ENCODE assay signal across 17 cellular contexts in the genomic region with DNA sequence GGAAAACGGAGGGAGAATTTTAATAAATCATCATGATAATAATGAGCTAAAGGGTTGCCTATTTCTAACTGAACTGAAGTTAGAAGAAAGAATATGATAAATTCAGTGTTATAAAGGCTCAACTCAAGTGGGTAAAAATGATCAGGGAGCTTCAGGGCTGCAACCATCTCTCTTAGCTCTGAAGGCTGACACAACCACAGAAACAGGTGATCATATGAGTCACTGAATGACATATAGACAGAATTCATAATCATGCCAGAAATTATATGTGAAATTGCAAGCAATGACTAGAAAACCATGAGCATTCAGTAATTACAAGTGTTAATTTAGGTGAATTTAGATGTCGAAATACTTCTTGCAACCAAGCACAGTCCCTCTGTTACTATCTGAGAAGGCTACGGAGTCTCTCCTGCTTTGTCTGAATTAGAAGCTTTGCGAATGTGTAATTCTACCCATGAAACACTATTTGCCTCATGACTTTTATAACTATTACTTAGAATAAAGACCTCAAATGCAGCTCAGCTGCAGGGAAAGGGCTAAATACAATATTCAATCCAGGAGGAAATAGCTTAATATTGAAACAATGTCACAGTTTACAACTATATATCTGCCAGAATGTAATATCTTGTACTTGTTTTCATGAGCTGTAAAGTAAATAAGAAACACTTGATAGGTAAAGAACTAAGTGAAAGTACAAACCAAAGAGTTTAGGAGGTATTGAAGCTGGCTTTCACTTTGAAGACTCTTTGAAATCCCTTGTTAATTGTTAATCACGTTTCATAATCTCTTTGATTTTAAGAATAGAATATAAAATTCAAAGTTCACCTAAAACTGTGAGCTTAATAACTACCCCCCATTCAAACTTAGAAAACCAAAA.
DNase-seq lines count a peak whose midpoint lies in the region; ATAC-seq and TF ChIP-seq lines count a peak whose summit lies in the region.
"Had no signal": no experiment of that assay in that cellular context is flagged by ENCODE, and none has a peak within 500 bp of the region (broad histone marks: within the 10 kb centered on the region; RNA-seq: fewer than 3 reads in every experiment).

No MANE protein-coding gene starts in this region.

- POLR2A ChIA-PET in HCT116 (lab: Charles Lee), result no interaction called here
- POLR2A ChIA-PET in PC-3 (lab: Charles Lee; ENCODE audit: unreplicated experiment), result no interaction called here

- H3K9me3 ChIP-seq in HCT116 (ENCODE audit: control insufficient read depth in 1 of 2, insufficient read depth in 1 of 2, low read depth in 1 of 2, low read length in 2 of 2) (no peaks in the 10 kb centered on the region), PC-3 (ENCODE audit: low read length) (no peaks in the 10 kb centered on the region), uterus (no peaks in the 10 kb centered on the region)
- H3K9me3 ChIP-seq: SJSA1 had no signal

- RAD21 ChIA-PET in HCT116 (lab: Charles Lee; ENCODE audit: low non-redundant PET in 1 of 2, low total read pairs in 2 of 2, uncharacterized antibody in 2 of 2, unreplicated experiment in 2 of 2), result no interaction called here

- TF ChIP-seq RAD21 in HCT116 (IDR thresholded peaks at IDR 0.05; ENCODE audit: low read depth), result no peak

- H4K20me1 ChIP-seq in HCT116 (ENCODE audit: insufficient read depth), result no peaks in the 10 kb centered on the region
- no peaks in the 10 kb centered on the region for H4K20me1 ChIP-seq in PC-3 (ENCODE audit: low read length)

- H3K36me3 Mint-ChIP-seq in activated naive CD4-positive, alpha-beta T cell treated with anti-CD3 and anti-CD28 coated beads, Interleukin-2, amount 10 ng/mL, durations not matched to agents 7 days and 5 days, result no peaks in the 10 kb centered on the region

- no peaks in the 10 kb centered on the region for H3K4me1 Mint-ChIP-seq in activated naive CD4-positive, alpha-beta T cell treated with anti-CD3 and anti-CD28 coated beads, Interleukin-2, amount 10 ng/mL, durations not matched to agents 7 days and 5 days

- H3K4me2 ChIP-seq in HCT116 (ENCODE audit: low read length) (no peak overlapping the region), PC-3 (ENCODE audit: low read length) (peak overlapping the region; percentile 36; the same call in 1 of the 2 replicates)

- peaks cover 5% of the 10 kb centered on the region for H3K9me3 Mint-ChIP-seq in activated naive CD4-positive, alpha-beta T cell treated with anti-CD3 and anti-CD28 coated beads, Interleukin-2, amount 10 ng/mL, durations not matched to agents 7 days and 5 days

- intact Hi-C loops in HCT116 (cut with micrococcal nuclease) (no loop called here), PC-3 (cut with micrococcal nuclease) (no loop called here), uterus (cut with DNase I; ENCODE audit: low total_unique reads) (no loop called here)

- H3K4me1 ChIP-seq in HCT116 (ENCODE audit: control insufficient read depth in 1 of 2, insufficient read depth in 2 of 2, low read length in 2 of 2) (no peaks in the 10 kb centered on the region), PC-3 (ENCODE audit: insufficient read depth, low read length) (peaks cover 9% of the 10 kb centered on the region), uterus (no peaks in the 10 kb centered on the region)
- H3K4me1 ChIP-seq: SJSA1 had no signal

- H3K27ac ChIP-seq in HCT116 (ENCODE audit: low read depth, low read length), result no peak overlapping the region
- no peak overlapping the region for H3K27ac ChIP-seq in PC-3 (ENCODE audit: low read length)
- H3K27ac ChIP-seq in uterus, result no peak overlapping the region
- H3K27ac ChIP-seq: C4-2B, SJSA1 had no signal

- CTCF ChIA-PET in HCT116 (lab: Charles Lee) (no interaction called here), PC-3 (lab: Charles Lee) (no interaction called here)
- CTCF ChIA-PET in activated naive CD4-positive, alpha-beta T cell treated with anti-CD3 and anti-CD28 coated beads, Interleukin-2, amount 10 ng/mL, durations not matched to agents 7 days and 5 days (lab: Charles Lee), result no interaction called here

- ATAC-seq in HCT116 (no peak), PC-3 (peak; percentile 76), GM21619 (IDR thresholded peaks at IDR 0.05; ENCODE audit: unreplicated experiment) (no peak)

- no peak overlapping the region for H3K4me3 ChIP-seq in HCT116 (replicated peaks in 1 of 2; ENCODE audit: low read depth in 1 of 2, low read length in 2 of 2)
- no peak overlapping the region for H3K4me3 ChIP-seq in PC-3 (ENCODE audit: low read length)
- H3K4me3 ChIP-seq in epithelial cell of proximal tubule (ENCODE audit: low read depth, low read length), result no peak overlapping the region
- H3K4me3 ChIP-seq in uterus, result no peak overlapping the region
- H3K4me3 ChIP-seq: SJSA1 had no signal

- TF ChIP-seq CTCF in HCT116 (IDR thresholded peaks at IDR 0.05 in 2 of 3, conservative IDR thresholded peaks at IDR 0.05 in 1 of 3; ENCODE audit: borderline replicate concordance in 1 of 3, insufficient read depth in 1 of 3, low read depth in 2 of 3, low read length in 2 of 3) (no peak), PC-3 (conservative IDR thresholded peaks at IDR 0.05; ENCODE audit: low read depth, low read length) (no peak), epithelial cell of proximal tubule (conservative IDR thresholded peaks at IDR 0.05; ENCODE audit: low read depth, low read length) (no peak), uterus (IDR thresholded peaks at IDR 0.05) (no peak)

- H3K27me3 ChIP-seq in HCT116 (ENCODE audit: insufficient read depth, low read length), result no peaks in the 10 kb centered on the region
- no peaks in the 10 kb centered on the region for H3K27me3 ChIP-seq in PC-3 (ENCODE audit: low read length)
- no peaks in the 10 kb centered on the region for H3K27me3 ChIP-seq in uterus
- H3K27me3 ChIP-seq: SJSA1 had no signal

- no peaks in the 10 kb centered on the region for H3F3A ChIP-seq in PC-3 (ENCODE audit: low read length, unreplicated experiment)

- no peak overlapping the region for H3K4me3 Mint-ChIP-seq in activated naive CD4-positive, alpha-beta T cell treated with anti-CD3 and anti-CD28 coated beads, Interleukin-2, amount 10 ng/mL, durations not matched to agents 7 days and 5 days

- no peaks in the 10 kb centered on the region for H3K79me2 ChIP-seq in HCT116 (ENCODE audit: insufficient read depth, low read length)
- H3K79me2 ChIP-seq in PC-3 (ENCODE audit: low read length), result no peaks in the 10 kb centered on the region

- no peaks in the 10 kb centered on the region for H3K27me3 Mint-ChIP-seq in activated naive CD4-positive, alpha-beta T cell treated with anti-CD3 and anti-CD28 coated beads, Interleukin-2, amount 10 ng/mL, durations not matched to agents 7 days and 5 days

- no TSS peak for BruUV-seq in HCT116 (replicated peaks; lab: Mats Ljungman, UMichigan)
- no TSS peak for BruUV-seq in PC-3 (replicated peaks; lab: Mats Ljungman, UMichigan)

- H2AFZ ChIP-seq in HCT116 (ENCODE audit: low read depth, low read length, poor library complexity, severe bottlenecking) (peak overlapping the region; percentile 9), PC-3 (ENCODE audit: low read length) (no peak overlapping the region; the same call in 1 of the 2 replicates)

- no peak for TF ChIP-seq POLR2A in HCT116 (IDR thresholded peaks at IDR 0.05; ENCODE audit: borderline replicate concordance, extremely low read depth, insufficient read depth, insufficient read length)
- no peak for TF ChIP-seq POLR2A in uterus (IDR thresholded peaks at IDR 0.05)

- DNase-seq in HCT116 (ENCODE audit: low read depth, low spot score) (no peak), PC-3 (peak; percentile 45), epithelial cell of proximal tubule (ENCODE audit: low read depth) (peak; percentile 1), renal cortical epithelial cell (ENCODE audit: low read depth) (peak; percentile 1), uterus (no peak)
- no peak for DNase-seq in activated naive CD4-positive, alpha-beta T cell treated with anti-CD3 and anti-CD28 coated beads, Interleukin-2, amount 10 ng/mL, durations not matched to agents 7 days and 5 days
- DNase-seq: ACHN, DMS79 treated with DMSO at 0.1 percent for 48 hours, NCI-H1417 treated with DMSO at 0.1 percent for 48 hours, NCI-H187 treated with DMSO at 0.1 percent for 48 hours, NCI-H2227 treated with DMSO at 0.1 percent for 48 hours, NCI-H510A treated with DMSO at 0.1 percent for 48 hours, NCI-H82, SW 1271 had no signal

- no peak overlapping the region for H3K9ac ChIP-seq in HCT116 (ENCODE audit: low read length)
- no peak overlapping the region for H3K9ac ChIP-seq in PC-3 (ENCODE audit: low read length)

- H3K27ac Mint-ChIP-seq in activated naive CD4-positive, alpha-beta T cell treated with anti-CD3 and anti-CD28 coated beads, Interleukin-2, amount 10 ng/mL, durations not matched to agents 7 days and 5 days, result no peak overlapping the region

- H3K36me3 ChIP-seq in HCT116 (ENCODE audit: control insufficient read depth in 1 of 2, insufficient read depth in 2 of 2, low read length in 2 of 2), result no peaks in the 10 kb centered on the region
- no peaks in the 10 kb centered on the region for H3K36me3 ChIP-seq in PC-3 (ENCODE audit: low read depth, low read length)
- no peaks in the 10 kb centered on the region for H3K36me3 ChIP-seq in uterus
- H3K36me3 ChIP-seq: SJSA1 had no signal

- H3K9me2 ChIP-seq in HCT116 (ENCODE audit: insufficient read depth) (no peaks in the 10 kb centered on the region), PC-3 (replicated peaks; ENCODE audit: low read length) (no peaks in the 10 kb centered on the region)

TF ChIP-seq in HCT116, 20 proteins besides CTCF, POLR2A, EP300 and RAD21 (continues in another document):
- no peak for TF ChIP-seq SP1 (IDR thresholded peaks at IDR 0.05; ENCODE audit: low read depth)

Comparison
In these comparisons a context has a peak if more than half of its experiments do, and no peak if none do; other contexts are left out.
1. DNase-seq: peak in PC-3 (single experiment), epithelial cell of proximal tubule (single experiment) and renal cortical epithelial cell (single experiment); none in HCT116 (single experiment), activated naive CD4-positive, alpha-beta T cell treated with anti-CD3 and anti-CD28 coated beads, Interleukin-2, amount 10 ng/mL, durations not matched to agents 7 days and 5 days (single experiment) and uterus (0 of 2).